ENCODE assay signal across 28 cellular contexts in genomic region chr5:29485333-29485732, GRCh38.
"Had no signal": no experiment of that assay in that cellular context is flagged by ENCODE, and none has a peak within 500 bp of the region (broad histone marks: within the 10 kb centered on the region; RNA-seq: fewer than 3 reads in every experiment).

No MANE protein-coding gene starts in this region.

- H3K36me3 Mint-ChIP-seq: naive thymus-derived CD8-positive, alpha-beta T cell; stimulated activated effector memory CD8-positive, alpha-beta T cell treated with anti-CD3 and anti-CD28 coated beads, Interleukin-12 subunit alpha, Interleukin-12 subunit beta, amount 100 ng/mL, for 72 hours; type B pancreatic cell had no signal

- H3K27me3 ChIP-seq: neutrophil, pancreas, right lobe of liver, sigmoid colon, suprapubic skin, testis, tibial artery, transverse colon, upper lobe of right lung, uterus had no signal

- H3K9me3 Mint-ChIP-seq: nephron progenitor cell, neural crest cell, type B pancreatic cell had no signal

- H3K4me3 Mint-ChIP-seq: naive thymus-derived CD8-positive, alpha-beta T cell; natural killer cell treated with Interleukin-12 subunit alpha and Interleukin-12 subunit beta and Interleukin-15 and Interleukin-18, amount 100 ng/mL, for 72 hours; nephron progenitor cell; neural crest cell; stimulated activated effector memory CD8-positive, alpha-beta T cell treated with anti-CD3 and anti-CD28 coated beads, Interleukin-12 subunit alpha, Interleukin-12 subunit beta, amount 100 ng/mL, for 72 hours; stimulated activated naive CD8-positive, alpha-beta T cell treated with anti-CD3 and anti-CD28 coated beads, Interleukin-15, amount 100 ng/mL, for 72 hours; type B pancreatic cell had no signal

- H3K9me3 ChIP-seq: neutrophil, pancreas, right lobe of liver, sigmoid colon, testis, tibial artery, upper lobe of right lung, uterus had no signal

- H3K27ac Mint-ChIP-seq: naive thymus-derived CD8-positive, alpha-beta T cell; natural killer cell treated with Interleukin-12 subunit alpha and Interleukin-12 subunit beta and Interleukin-15 and Interleukin-18, amount 100 ng/mL, for 72 hours; nephron progenitor cell; stimulated activated effector memory CD8-positive, alpha-beta T cell treated with anti-CD3 and anti-CD28 coated beads, Interleukin-12 subunit alpha, Interleukin-12 subunit beta, amount 100 ng/mL, for 72 hours; stimulated activated naive CD8-positive, alpha-beta T cell treated with anti-CD3 and anti-CD28 coated beads, Interleukin-15, amount 100 ng/mL, for 72 hours; type B pancreatic cell had no signal

- H3K27me3 Mint-ChIP-seq: naive thymus-derived CD8-positive, alpha-beta T cell; natural killer cell treated with Interleukin-12 subunit alpha and Interleukin-12 subunit beta and Interleukin-15 and Interleukin-18, amount 100 ng/mL, for 72 hours; stimulated activated naive CD8-positive, alpha-beta T cell treated with anti-CD3 and anti-CD28 coated beads, Interleukin-15, amount 100 ng/mL, for 72 hours; type B pancreatic cell had no signal

- H3K4me3 ChIP-seq: pancreas, psoas muscle, right lobe of liver, sigmoid colon, suprapubic skin, testis, tibial artery, transverse colon, upper lobe of right lung, uterus had no signal

- H3K36me3 ChIP-seq: neutrophil, pancreas, right lobe of liver, sigmoid colon, suprapubic skin, tibial artery, transverse colon, upper lobe of right lung, uterus had no signal

- H3K4me1 Mint-ChIP-seq: naive thymus-derived CD8-positive, alpha-beta T cell; nephron progenitor cell; neural crest cell; stimulated activated effector memory CD8-positive, alpha-beta T cell treated with anti-CD3 and anti-CD28 coated beads, Interleukin-12 subunit alpha, Interleukin-12 subunit beta, amount 100 ng/mL, for 72 hours; stimulated activated naive CD8-positive, alpha-beta T cell treated with anti-CD3 and anti-CD28 coated beads, Interleukin-15, amount 100 ng/mL, for 72 hours had no signal

- H3K4me1 ChIP-seq: pancreas, psoas muscle, right lobe of liver, sigmoid colon, suprapubic skin, testis, tibial artery, transverse colon, upper lobe of right lung, uterus had no signal

- H3K27ac ChIP-seq: neutrophil, pancreas, psoas muscle, right lobe of liver, sigmoid colon, suprapubic skin, testis, tibial artery, transverse colon, upper lobe of right lung, uterus had no signal

- ATAC-seq: naive thymus-derived CD8-positive, alpha-beta T cell; natural killer cell treated with Interleukin-12 subunit alpha and Interleukin-12 subunit beta and Interleukin-15 and Interleukin-18, amount 100 ng/mL, for 72 hours; pancreas; psoas muscle; right cardiac atrium; right lobe of liver; stimulated activated effector memory CD8-positive, alpha-beta T cell treated with anti-CD3 and anti-CD28 coated beads, Interleukin-12 subunit alpha, Interleukin-12 subunit beta, amount 100 ng/mL, for 72 hours; stimulated activated naive CD8-positive, alpha-beta T cell treated with anti-CD3 and anti-CD28 coated beads, Interleukin-15, amount 100 ng/mL, for 72 hours; stimulated activated naive CD8-positive, alpha-beta T cell treated with anti-CD3 and anti-CD28 coated beads, Interleukin-15, Interleukin-2, amounts not matched to agents 100 U/mL and 50 U/mL, for 24 hours; upper lobe of right lung had no signal

- DNase-seq: naive thymus-derived CD8-positive, alpha-beta T cell; nephron progenitor cell; nucleus accumbens; pancreas; psoas muscle; right cardiac atrium; right lobe of liver; sigmoid colon; small intestine; stimulated activated CD4-positive, alpha-beta T cell treated with anti-CD3 and anti-CD28 coated beads, Interleukin-15, amount 100 ng/mL, for 24 hours; stimulated activated CD4-positive, alpha-beta T cell treated with anti-CD3 and anti-CD28 coated beads, Interleukin-2, amount 100 ng/mL, for 24 hours; stimulated activated CD4-positive, alpha-beta T cell treated with anti-CD3 and anti-CD28 coated beads, Interleukin-2, amount 100 ng/mL, for 48 hours; stimulated activated CD4-positive, alpha-beta T cell treated with anti-CD3 and anti-CD28 coated beads, Interleukin-4, amount 100 ng/mL, for 24 hours; stimulated activated naive CD4-positive, alpha-beta T cell; stimulated activated naive CD8-positive, alpha-beta T cell treated with anti-CD3 and anti-CD28 coated beads, Interleukin-15, amount 100 ng/mL, for 72 hours; stimulated activated naive CD8-positive, alpha-beta T cell treated with anti-CD3 and anti-CD28 coated beads, Interleukin-15, Interleukin-2, amounts not matched to agents 100 U/mL and 50 U/mL, for 24 hours; substantia nigra; testis; tibial artery; transverse colon; upper lobe of right lung; uterus had no signal
